10 cellular contexts compared by ENCODE assay signal in the genomic region with DNA sequence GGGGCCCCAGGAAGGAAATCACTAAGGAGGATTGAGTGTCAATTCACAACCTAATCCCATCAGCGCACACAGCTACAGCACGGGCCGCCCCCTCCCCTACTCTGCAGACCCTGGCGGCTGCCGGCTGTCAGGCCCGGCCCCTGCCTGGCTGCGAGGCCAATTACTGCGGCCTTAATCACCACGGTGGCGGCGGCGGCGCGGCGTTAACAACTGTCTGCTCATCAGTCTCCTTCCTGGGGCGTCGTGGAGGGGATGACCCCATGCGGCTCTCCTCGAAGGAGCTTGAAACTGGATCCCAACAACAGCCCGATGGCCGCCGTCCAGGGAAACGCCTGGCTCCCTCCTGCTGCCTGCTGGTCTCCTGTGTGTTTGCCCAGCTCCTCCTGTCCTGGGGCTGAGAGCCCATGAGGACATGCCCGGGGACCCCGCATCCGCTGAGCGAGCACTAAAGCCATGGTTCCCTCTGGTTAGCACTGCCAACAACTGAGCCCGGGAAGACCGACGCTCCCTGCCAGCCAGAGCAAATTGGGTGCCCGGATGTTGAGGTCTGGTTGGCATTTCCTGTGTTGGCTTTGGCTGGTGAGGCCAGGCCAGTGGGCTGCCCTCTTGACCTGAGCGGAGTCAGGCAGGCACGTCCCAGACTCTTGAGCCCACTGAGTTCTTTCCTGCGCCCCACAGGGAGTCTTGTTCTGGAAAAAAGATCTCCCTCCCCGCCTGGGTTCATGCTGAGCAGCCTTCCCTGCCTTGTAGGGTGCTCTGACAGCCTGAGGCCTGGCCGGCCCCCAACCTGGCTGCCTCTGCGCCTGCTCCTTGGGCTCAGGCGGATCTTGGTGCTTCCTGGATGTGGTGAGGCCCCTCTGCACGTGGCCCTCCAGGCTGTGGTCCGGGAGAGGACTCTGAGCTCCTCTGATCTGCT. TPM values are rescaled to one million over a fixed set of nuclear protein-coding genes. Genes with fewer than 3 reads are reported as not detected.
A peak's percentile ranks its signal among the peaks of the same experiment; 100 is the strongest.
DNase-seq lines count a peak whose midpoint lies in the region; ATAC-seq, FAIRE-seq and TF ChIP-seq lines count a peak whose summit lies in the region.
"Had no signal": no experiment of that assay in that cellular context is flagged by ENCODE, and none has a peak within 500 bp of the region (broad histone marks: within the 10 kb centered on the region; RNA-seq: fewer than 3 reads in every experiment).

No MANE protein-coding gene starts in this region.

- DNase-seq in GM13976 (ENCODE audit: low spot score), result peak; percentile 25
- DNase-seq in NCI-H524 (lab: John Stamatoyannopoulos, UW), result peak; percentile 87 to 91
- peak in 1 of 2 experiments; percentile 72 for DNase-seq in H1 (ENCODE audit: low read depth in 1 of 2, low spot score in 2 of 2)
- DNase-seq in neural progenitor cell (ENCODE audit: low spot score), result peak; percentile 96
- DNase-seq in NCI-H2029 treated with DMSO at 0.1 percent for 48 hours (lab: John Stamatoyannopoulos, UW), result no peak
- DNase-seq in SHP77 treated with DMSO at 0.1 percent for 48 hours (lab: John Stamatoyannopoulos, UW), result no peak

- H3K4me3 Mint-ChIP-seq in neural progenitor cell, result peak overlapping the region; percentile 59
- H3K4me3 Mint-ChIP-seq in stimulated activated memory B cell treated with anti-CD40 and anti-IgM and Interleukin-4, amounts not matched to agents 10 μg/mL and 1 μg/mL and 100 μg/mL, for 72 hours, result no peak overlapping the region

- peak overlapping the region; percentile 78; the same call in 1 of the 2 replicates for H4K8ac ChIP-seq in H1 (ENCODE audit: extremely low read depth, insufficient read depth, low read length)

- H3K9me3 Mint-ChIP-seq in neural progenitor cell, result no peaks in the 10 kb centered on the region
- no peaks in the 10 kb centered on the region for H3K9me3 Mint-ChIP-seq in stimulated activated memory B cell treated with anti-CD40 and anti-IgM and Interleukin-4, amounts not matched to agents 10 μg/mL and 1 μg/mL and 100 μg/mL, for 72 hours

- H3K36me3 Mint-ChIP-seq in neural progenitor cell, result no peaks in the 10 kb centered on the region
- H3K36me3 Mint-ChIP-seq in stimulated activated memory B cell treated with anti-CD40 and anti-IgM and Interleukin-4, amounts not matched to agents 10 μg/mL and 1 μg/mL and 100 μg/mL, for 72 hours, result no peaks in the 10 kb centered on the region

- H3K9me3 ChIP-seq in H1 (ENCODE audit: insufficient read depth in 2 of 2, low read depth in 1 of 2, low read length in 1 of 2) (no peaks in the 10 kb centered on the region), neural progenitor cell (ENCODE audit: low read depth) (no peaks in the 10 kb centered on the region)

- H3K4ac ChIP-seq in H1 (replicated peaks; ENCODE audit: insufficient read length, low read depth, low read length), result no peak overlapping the region

- H3K56ac ChIP-seq in H1 (replicated peaks; ENCODE audit: insufficient read length, low read depth, low read length), result no peak overlapping the region

- in situ Hi-C loops in GM13976 (cut with MboI; ENCODE audit: low sequenced_read_pairs, unreplicated experiment), result no loop called here

- H3K79me2 ChIP-seq in H1 (ENCODE audit: control insufficient read depth in 1 of 2, insufficient read depth in 2 of 2, low read length in 2 of 2) (no peaks in the 10 kb centered on the region), neural progenitor cell (ENCODE audit: low read depth) (no peaks in the 10 kb centered on the region)

- H3K27me3 Mint-ChIP-seq in neural progenitor cell (ENCODE audit: insufficient read depth, low read depth), result peaks cover 19% of the 10 kb centered on the region
- H3K27me3 Mint-ChIP-seq in stimulated activated memory B cell treated with anti-CD40 and anti-IgM and Interleukin-4, amounts not matched to agents 10 μg/mL and 1 μg/mL and 100 μg/mL, for 72 hours, result no peaks in the 10 kb centered on the region

- H2BK12ac ChIP-seq in H1 (ENCODE audit: low read depth, low read length), result peak overlapping the region; percentile 50; the same call in 1 of the 2 replicates

- peak overlapping the region; percentile 66; the same call in 1 of the 2 replicates for H2BK5ac ChIP-seq in H1 (ENCODE audit: low read depth, low read length)

- TF ChIP-seq CTCF in GM13976 (IDR thresholded peaks at IDR 0.05; ENCODE audit: borderline replicate concordance, control extremely low read depth, extremely low read depth, insufficient read depth, missing control alignments), result no peak
- TF ChIP-seq CTCF in H1 (IDR thresholded peaks at IDR 0.05; ENCODE audit: control extremely low read depth in 1 of 3, insufficient read depth in 1 of 3, low read depth in 1 of 3, low read length in 3 of 3), result 0 out of 4 replicates have a peak, but pooled peaks of 1 of the 3 experiments have one; percentile 4
- no peak for TF ChIP-seq CTCF in neural progenitor cell (IDR thresholded peaks at IDR 0.05)

- H4K5ac ChIP-seq in H1 (ENCODE audit: insufficient read length, low read depth, low read length), result no peak overlapping the region

- H2AK5ac ChIP-seq in H1 (ENCODE audit: low read depth, low read length), result no peak overlapping the region

- H3K4me3 ChIP-seq in H1 (ENCODE audit: extremely low read depth in 1 of 4, insufficient read depth in 2 of 4, low read depth in 3 of 4, low read length in 4 of 4) (no peak overlapping the region), neural progenitor cell (no peak overlapping the region)

- H3K23me2 ChIP-seq in H1 (ENCODE audit: low read depth, low read length), result no peaks in the 10 kb centered on the region

- TF ChIP-seq POLR2A in H1 (IDR thresholded peaks at IDR 0.05; ENCODE audit: control extremely low read depth in 1 of 2, low read depth in 2 of 2, low read length in 2 of 2), result no peak

- POLR2A ChIA-PET in H1 (lab: Charles Lee; ENCODE audit: partially characterized antibody), result interaction anchor here (0.6 to 1.5 kb wide), 7 partner anchors 16 to 1118 kb away, joined by 3 to 4 read pairs (median 3); no protein-coding TSS in a partner anchor

- H2AFZ ChIP-seq in H1 (ENCODE audit: low read length) (peak overlapping the region; percentile 87; the same call in 1 of the 2 replicates), neural progenitor cell (replicated peaks) (no peak overlapping the region)

- H3K27me3 ChIP-seq in H1 (replicated peaks in 1 of 4; ENCODE audit: control insufficient read depth in 3 of 4, extremely low read depth in 1 of 4, insufficient read depth in 3 of 4, low read length in 3 of 4) (peaks cover 0 to 2% (median 0%) of the 10 kb centered on the region in 4 experiments; a peak in 1 of 7 replicates), neural progenitor cell (peaks cover 25% of the 10 kb centered on the region)

- H3K4me1 ChIP-seq in H1 (replicated peaks in 1 of 4; ENCODE audit: control insufficient read depth in 3 of 4, insufficient read depth in 4 of 4, low read length in 3 of 4), result peaks cover 0 to 31% (median 24%) of the 10 kb centered on the region in 4 experiments; a peak in 6 of 7 replicates
- H3K4me1 ChIP-seq in neural progenitor cell, result peaks cover 35% of the 10 kb centered on the region

- H4K91ac ChIP-seq in H1 (replicated peaks; ENCODE audit: insufficient read length, low read length), result peak overlapping the region; percentile 70

- ATAC-seq in GM21825 (IDR thresholded peaks at IDR 0.05; ENCODE audit: unreplicated experiment), result no peak
- no peak for ATAC-seq in stimulated activated memory B cell treated with anti-CD40 and anti-IgM and Interleukin-4, amounts not matched to agents 10 μg/mL and 1 μg/mL and 100 μg/mL, for 72 hours

- peaks cover 23% of the 10 kb centered on the region for H3F3A ChIP-seq in neural progenitor cell (ENCODE audit: low read depth)

- 0 out of 2 replicates have a peak overlapping the region, but pooled peaks have one; percentile 61 for H2BK20ac ChIP-seq in H1 (ENCODE audit: low read length)

- H3K4me1 Mint-ChIP-seq in neural progenitor cell, result peaks cover 60% of the 10 kb centered on the region
- peaks cover 7% of the 10 kb centered on the region for H3K4me1 Mint-ChIP-seq in stimulated activated memory B cell treated with anti-CD40 and anti-IgM and Interleukin-4, amounts not matched to agents 10 μg/mL and 1 μg/mL and 100 μg/mL, for 72 hours

- H3K23ac ChIP-seq in H1 (ENCODE audit: insufficient read length), result no peak overlapping the region

- CTCF ChIA-PET in H1 (lab: Charles Lee; ENCODE audit: partially characterized antibody), result interaction anchor here (0.5 to 4.5 kb wide), 16 partner anchors 11 to 986 kb away, joined by 3 to 30 read pairs (median 6); a partner anchor contains a TSS

- TF ChIP-seq RAD21 in H1 (IDR thresholded peaks at IDR 0.05 in 1 of 2, conservative IDR thresholded peaks at IDR 0.05 in 1 of 2; ENCODE audit: low read depth in 2 of 2, low read length in 2 of 2), result no peak

- peak overlapping the region in 1 of 2 experiments; percentile 45; a peak in 2 of 4 replicates for H3K4me2 ChIP-seq in H1 (ENCODE audit: insufficient read depth in 1 of 2, low read depth in 2 of 2, low read length in 2 of 2)
- H3K4me2 ChIP-seq in neural progenitor cell, result peak overlapping the region; percentile 65

- WGBS in H1 (ENCODE audit: extremely low coverage in 1 of 2, insufficient coverage in 1 of 2, insufficient read length in 1 of 2, insufficient replicate concordance in 2 of 2, low coverage in 1 of 2, low lambda C conversion rate in 2 of 2, missing lambda C conversion rate in 1 of 2), 2 experiments, result 73% methylated on average over 31 of the region's 40 CpGs; no CpG with 5 or more reads in 1 of the 2 experiments

- no peaks in the 10 kb centered on the region for H3K36me3 ChIP-seq in H1 (ENCODE audit: control insufficient read depth in 2 of 4, insufficient read depth in 4 of 4, low read length in 3 of 4)
- no peaks in the 10 kb centered on the region for H3K36me3 ChIP-seq in neural progenitor cell

- no peak overlapping the region for H3K14ac ChIP-seq in H1 (ENCODE audit: insufficient read length)

- H3K79me1 ChIP-seq in H1 (ENCODE audit: low read depth, low read length), result no peaks in the 10 kb centered on the region

- no peak overlapping the region for H3K27ac Mint-ChIP-seq in neural progenitor cell
- H3K27ac Mint-ChIP-seq in stimulated activated memory B cell treated with anti-CD40 and anti-IgM and Interleukin-4, amounts not matched to agents 10 μg/mL and 1 μg/mL and 100 μg/mL, for 72 hours, result no peak overlapping the region

- H2BK15ac ChIP-seq in H1 (ENCODE audit: low read length), result peak overlapping the region; percentile 72; the same call in 1 of the 2 replicates

- H3K27ac ChIP-seq in H1 (ENCODE audit: low read depth, low read length), result no peak overlapping the region
- H3K27ac ChIP-seq in neural progenitor cell, result no peak overlapping the region

- H4K20me1 ChIP-seq in H1 (replicated peaks in 1 of 2; ENCODE audit: control insufficient read depth in 1 of 2, insufficient read depth in 2 of 2, low read length in 2 of 2), result no peaks in the 10 kb centered on the region
- peaks cover 11% of the 10 kb centered on the region for H4K20me1 ChIP-seq in neural progenitor cell (ENCODE audit: low read depth)

- H3K18ac ChIP-seq in H1 (ENCODE audit: extremely low read depth, low read length), result peak overlapping the region; percentile 71; the same call in 1 of the 2 replicates

- TF ChIP-seq EP300 in H1 (IDR thresholded peaks at IDR 0.05; ENCODE audit: borderline replicate concordance in 1 of 2, low read depth in 2 of 2, low read length in 2 of 2), result no peak

- no peak overlapping the region for H3K9ac ChIP-seq in H1 (replicated peaks in 1 of 4; ENCODE audit: extremely low read depth in 1 of 4, low read depth in 3 of 4, low read length in 3 of 4)
- no peak overlapping the region for H3K9ac ChIP-seq in neural progenitor cell

- no peak for FAIRE-seq in H1 (lab: Jason Lieb, UNC)
- FAIRE-seq: colon had no signal

- H2BK120ac ChIP-seq in H1 (replicated peaks; ENCODE audit: low read depth, low read length), result no peak overlapping the region

RNA-seq across cellular contexts. Expression of a gene that starts 21.7 kb away (rescaled TPM):
- 42.6 and 51.4 TPM in 2 replicates for total RNA-seq in H1 (2021; fragmentation: NEBNext Ultra II Directional; extraction: Animal tissue kit (Norgen Biotek cat#: 25700))
- polyA plus RNA-seq in H1 (2011; rRNA removed), result 59.7 and 79.9 TPM in 2 replicates
- polyA plus RNA-seq in H1 (2011; cell fraction: cytosol; rRNA removed), result 85.4 TPM
- polyA plus RNA-seq in H1 (2011; cell fraction: nucleus; rRNA removed), result 64.5 TPM
- polyA plus RNA-seq in H1 (2012, experiment 1 of 2), result 48.8 to 54.9 TPM (median 53.1 TPM) in 4 replicates
- 20.3 TPM for polyA plus RNA-seq in H1 (2012, experiment 2 of 2)
- 27.6 TPM for polyA plus RNA-seq in H1 (2013, experiment 1 of 2)
- polyA plus RNA-seq in H1 (2013, experiment 2 of 2), result 25.4 TPM
- polyA minus RNA-seq in H1 (2011; rRNA and poly(A)+ RNA removed), result 57.0 and 65.4 TPM in 2 replicates
- polyA minus RNA-seq in H1 (2011; cell fraction: cytosol; rRNA and poly(A)+ RNA removed), result 31.3 TPM
- 24.0 TPM for polyA minus RNA-seq in H1 (2011; cell fraction: nucleus; rRNA and poly(A)+ RNA removed)
- 26.9 and 29.7 TPM in 2 replicates for total RNA-seq in neural progenitor cell (ENCODE audit: low replicate concordance)

RNA-seq across cellular contexts. Expression of a gene that starts 25.6 kb away (rescaled TPM):
- total RNA-seq in H1 (2021; fragmentation: NEBNext Ultra II Directional; extraction: Animal tissue kit (Norgen Biotek cat#: 25700)), result 3.9 and 4.1 TPM in 2 replicates
- 2.1 and 2.8 TPM in 2 replicates for polyA plus RNA-seq in H1 (2011; rRNA removed)
- polyA plus RNA-seq in H1 (2011; cell fraction: cytosol; rRNA removed), result 2.3 TPM
- polyA plus RNA-seq in H1 (2011; cell fraction: nucleus; rRNA removed), result 4.3 TPM
- 2.1 to 3.3 TPM (median 2.9 TPM) in 4 replicates for polyA plus RNA-seq in H1 (2012, experiment 1 of 2)
- polyA plus RNA-seq in H1 (2012, experiment 2 of 2), result 2.8 TPM
- polyA plus RNA-seq in H1 (2013, experiment 1 of 2), result 2.9 TPM
- 3.1 TPM for polyA plus RNA-seq in H1 (2013, experiment 2 of 2)
- polyA minus RNA-seq in H1 (2011; rRNA and poly(A)+ RNA removed), result 1.2 and 1.7 TPM in 2 replicates
- polyA minus RNA-seq in H1 (2011; cell fraction: cytosol; rRNA and poly(A)+ RNA removed), result 4.0 TPM
- 8.7 TPM for polyA minus RNA-seq in H1 (2011; cell fraction: nucleus; rRNA and poly(A)+ RNA removed)
- 1.0 and 2.1 TPM in 2 replicates for total RNA-seq in neural progenitor cell (ENCODE audit: low replicate concordance)
- total RNA-seq: mononuclear cell had no signal

RNA-seq across cellular contexts. Expression of a gene that starts 57.9 kb away (rescaled TPM):
- 11.3 and 13.8 TPM in 2 replicates for total RNA-seq in H1 (2021; fragmentation: NEBNext Ultra II Directional; extraction: Animal tissue kit (Norgen Biotek cat#: 25700))
- 9.4 and 9.8 TPM in 2 replicates for polyA plus RNA-seq in H1 (2011; rRNA removed)
- 13.9 TPM for polyA plus RNA-seq in H1 (2011; cell fraction: cytosol; rRNA removed)
- 45.2 TPM for polyA plus RNA-seq in H1 (2011; cell fraction: nucleus; rRNA removed)
- 9.3 to 19.0 TPM (median 15.0 TPM) in 4 replicates for polyA plus RNA-seq in H1 (2012, experiment 1 of 2)
- polyA plus RNA-seq in H1 (2012, experiment 2 of 2), result 5.9 TPM
- 6.5 TPM for polyA plus RNA-seq in H1 (2013, experiment 1 of 2)
- polyA plus RNA-seq in H1 (2013, experiment 2 of 2), result 5.4 TPM
- 21.4 and 21.5 TPM in 2 replicates for polyA minus RNA-seq in H1 (2011; rRNA and poly(A)+ RNA removed)
- polyA minus RNA-seq in H1 (2011; cell fraction: cytosol; rRNA and poly(A)+ RNA removed), result 7.9 TPM
- 25.7 TPM for polyA minus RNA-seq in H1 (2011; cell fraction: nucleus; rRNA and poly(A)+ RNA removed)
- total RNA-seq in neural progenitor cell (ENCODE audit: low replicate concordance), result 6.4 and 15.1 TPM in 2 replicates

Comparison
In these comparisons a context has a peak if more than half of its experiments do, and no peak if none do; other contexts are left out.
1. DNase-seq: peak in GM13976 (single experiment), NCI-H524 (2 of 2) and neural progenitor cell (single experiment); none in NCI-H2029 treated with DMSO at 0.1 percent for 48 hours (single experiment) and SHP77 treated with DMSO at 0.1 percent for 48 hours (single experiment).